In genomic region chr11:57903441-57904123, GRCh38 we compare ENCODE assay signal across 9 cellular contexts.
DNase-seq lines count a peak whose midpoint lies in the region; ATAC-seq and TF ChIP-seq lines count a peak whose summit lies in the region.
"Had no signal": no experiment of that assay in that cellular context is flagged by ENCODE, and none has a peak within 500 bp of the region (broad histone marks: within the 10 kb centered on the region; RNA-seq: fewer than 3 reads in every experiment).

No MANE protein-coding gene starts in this region.

- H3K4me1 Mint-ChIP-seq in Calu3 (ENCODE audit: low read depth, unreplicated experiment) (peaks cover 61% of the 10 kb centered on the region), chondrocyte (ENCODE audit: low read depth) (no peaks in the 10 kb centered on the region)
- H3K4me1 Mint-ChIP-seq in activated CD4-positive, alpha-beta T cell treated with anti-CD3 and anti-CD28 coated beads, Interleukin-2, amount 10 ng/mL, durations not matched to agents 7 days and 5 days = no peaks in the 10 kb centered on the region

- 31 to 44% methylated on average over 5 to 10 of the region's 11 CpGs for WGBS in transverse colon (ENCODE audit: low coverage in 1 of 2), 2 donors
- WGBS in sigmoid colon, 2 donors = 20 to 71% methylated on average over 11 of the region's 11 CpGs

- H3K4me3 ChIP-seq in transverse colon (no peak overlapping the region), sigmoid colon (no peak overlapping the region)
- H3K4me3 ChIP-seq: GM12878 had no signal

- ATAC-seq in HG02623 (IDR thresholded peaks at IDR 0.05; ENCODE audit: unreplicated experiment) (peak; percentile 78), left lobe of liver (peak; percentile 22)
- ATAC-seq: GM12878 had no signal

- H3K9me3 Mint-ChIP-seq in Calu3 (ENCODE audit: low read depth, unreplicated experiment) (peaks cover 2% of the 10 kb centered on the region), chondrocyte (ENCODE audit: low read depth) (peaks cover 3% of the 10 kb centered on the region)
- no peaks in the 10 kb centered on the region for H3K9me3 Mint-ChIP-seq in activated CD4-positive, alpha-beta T cell treated with anti-CD3 and anti-CD28 coated beads, Interleukin-2, amount 10 ng/mL, durations not matched to agents 7 days and 5 days

- peaks cover 8 to 54% (median 23%) of the 10 kb centered on the region in 4 donors for H3K4me1 ChIP-seq in transverse colon
- no peaks in the 10 kb centered on the region for H3K4me1 ChIP-seq in sigmoid colon

- H3K27me3 Mint-ChIP-seq in Calu3 (ENCODE audit: unreplicated experiment) = no peaks in the 10 kb centered on the region
- H3K27me3 Mint-ChIP-seq in activated CD4-positive, alpha-beta T cell treated with anti-CD3 and anti-CD28 coated beads, Interleukin-2, amount 10 ng/mL, durations not matched to agents 7 days and 5 days = peaks cover 3% of the 10 kb centered on the region
- H3K27me3 Mint-ChIP-seq in chondrocyte (ENCODE audit: low read depth) = peaks cover 11% of the 10 kb centered on the region

- H3K9me3 ChIP-seq in transverse colon (no peaks in the 10 kb centered on the region), sigmoid colon (no peaks in the 10 kb centered on the region)

- H3K27me3 ChIP-seq in transverse colon = no peaks in the 10 kb centered on the region
- H3K27me3 ChIP-seq in sigmoid colon = no peaks in the 10 kb centered on the region

- intact Hi-C loops in Calu3 (cut with micrococcal nuclease; ENCODE audit: unreplicated experiment) = loop anchor here (2.0 to 5.0 kb wide), 2 partner anchors 69 to 159 kb away; no protein-coding TSS in a partner anchor
- intact Hi-C loops in transverse colon (cut with DNase I; ENCODE audit: low total_unique reads) = no loop called here
- intact Hi-C loops in sigmoid colon (cut with DNase I) = no loop called here

- H3K36me3 Mint-ChIP-seq in Calu3 (ENCODE audit: insufficient read depth, unreplicated experiment) (peaks cover 8% of the 10 kb centered on the region), chondrocyte (ENCODE audit: low read depth) (no peaks in the 10 kb centered on the region)
- no peaks in the 10 kb centered on the region for H3K36me3 Mint-ChIP-seq in activated CD4-positive, alpha-beta T cell treated with anti-CD3 and anti-CD28 coated beads, Interleukin-2, amount 10 ng/mL, durations not matched to agents 7 days and 5 days (ENCODE audit: low read depth)

- H3K27ac Mint-ChIP-seq in Calu3 (ENCODE audit: unreplicated experiment) = peak overlapping the region; percentile 99
- no peak overlapping the region for H3K27ac Mint-ChIP-seq in activated CD4-positive, alpha-beta T cell treated with anti-CD3 and anti-CD28 coated beads, Interleukin-2, amount 10 ng/mL, durations not matched to agents 7 days and 5 days
- no peak overlapping the region for H3K27ac Mint-ChIP-seq in chondrocyte (ENCODE audit: unreplicated experiment)

- TF ChIP-seq CTCF in Calu3 (IDR thresholded peaks at IDR 0.05; ENCODE audit: unreplicated experiment) (no peak), transverse colon (IDR thresholded peaks at IDR 0.05) (no peak), sigmoid colon (IDR thresholded peaks at IDR 0.05) (no peak), chondrocyte (IDR thresholded peaks at IDR 0.05) (no peak)

- CTCF ChIA-PET in Calu3 (lab: Charles Lee) = interaction anchor here (0.5 kb wide), 1 partner anchor 192 kb away, joined by 3 read pairs; the partner anchor contains the start of gene MED19
- CTCF ChIA-PET in activated CD4-positive, alpha-beta T cell treated with anti-CD3 and anti-CD28 coated beads, Interleukin-2, amount 10 ng/mL, durations not matched to agents 7 days and 5 days (lab: Charles Lee) = no interaction called here

- H3K36me3 ChIP-seq in transverse colon = no peaks in the 10 kb centered on the region
- H3K36me3 ChIP-seq in sigmoid colon = no peaks in the 10 kb centered on the region

- no peak for TF ChIP-seq EP300 in transverse colon (IDR thresholded peaks at IDR 0.05; ENCODE audit: low read depth)
- TF ChIP-seq EP300 in sigmoid colon (IDR thresholded peaks at IDR 0.05) = no peak

- no peak for TF ChIP-seq POLR2A in transverse colon (IDR thresholded peaks at IDR 0.05)
- no peak for TF ChIP-seq POLR2A in sigmoid colon (IDR thresholded peaks at IDR 0.05)

- DNase-seq in Calu3 (peak; percentile 85), left lobe of liver (ENCODE audit: low spot score) (no peak), transverse colon (peak; percentile 80), sigmoid colon (no peak), NCI-H82 (lab: John Stamatoyannopoulos, UW) (no peak), chondrocyte (ENCODE audit: low spot score) (no peak)
- DNase-seq in activated CD4-positive, alpha-beta T cell treated with anti-CD3 and anti-CD28 coated beads, Interleukin-2, amount 10 ng/mL, durations not matched to agents 7 days and 5 days = peak; percentile 6

- POLR2A ChIA-PET in activated CD4-positive, alpha-beta T cell treated with anti-CD3 and anti-CD28 coated beads, Interleukin-2, amount 10 ng/mL, durations not matched to agents 7 days and 5 days (lab: Charles Lee) = no interaction called here

- BruUV-seq in Calu3 (replicated peaks; lab: Mats Ljungman, UMichigan) = no TSS peak

- in situ Hi-C loops in transverse colon (cut with MboI; ENCODE audit: low pct_ligation_motif_present in 1 of 4, low pct_unique_long_range_greater_than_20kb in 1 of 4, low sequenced_read_pairs in 3 of 4) = no loop called here

- peak overlapping the region; percentile 50 to 68 (median 64) for H3K27ac ChIP-seq in transverse colon
- H3K27ac ChIP-seq in sigmoid colon = no peak overlapping the region

- H3K4me3 Mint-ChIP-seq in Calu3 (ENCODE audit: low read depth, unreplicated experiment) (peak overlapping the region; percentile 63), chondrocyte (ENCODE audit: unreplicated experiment) (no peak overlapping the region)
- H3K4me3 Mint-ChIP-seq in activated CD4-positive, alpha-beta T cell treated with anti-CD3 and anti-CD28 coated beads, Interleukin-2, amount 10 ng/mL, durations not matched to agents 7 days and 5 days = no peak overlapping the region

Comparison
In these comparisons a context has a peak if more than half of its experiments do, and no peak if none do; other contexts are left out.
1. DNase-seq: peak in Calu3 (single experiment), activated CD4-positive, alpha-beta T cell treated with anti-CD3 and anti-CD28 coated beads, Interleukin-2, amount 10 ng/mL, durations not matched to agents 7 days and 5 days (single experiment) and transverse colon (single experiment); none in left lobe of liver (single experiment), sigmoid colon (single experiment), NCI-H82 (single experiment) and chondrocyte (single experiment).
2. H3K27ac ChIP-seq: peak in transverse colon (4 of 4); none in sigmoid colon (0 of 4).